ENCODE assay signal across 18 cellular contexts in genomic region chr4:37729649-37730004, GRCh38. TPM values are rescaled to one million over a fixed set of nuclear protein-coding genes. Genes with fewer than 3 reads are reported as not detected.
DNase-seq lines count a peak whose midpoint lies in the region; ATAC-seq, FAIRE-seq and TF ChIP-seq lines count a peak whose summit lies in the region.
"Had no signal": no experiment of that assay in that cellular context is flagged by ENCODE, and none has a peak within 500 bp of the region (broad histone marks: within the 10 kb centered on the region; RNA-seq: fewer than 3 reads in every experiment).

No MANE protein-coding gene starts in this region.

- H3K4me2 ChIP-seq in mammary epithelial cell (ENCODE audit: insufficient read depth, low read depth, low read length) (no peak overlapping the region), astrocyte (ENCODE audit: low read length) (no peak overlapping the region)

- H3K4me1 ChIP-seq in breast epithelium: no peaks in the 10 kb centered on the region
- peaks cover 13% of the 10 kb centered on the region for H3K4me1 ChIP-seq in mammary epithelial cell (ENCODE audit: insufficient read depth, low read length)
- no peaks in the 10 kb centered on the region for H3K4me1 ChIP-seq in astrocyte (ENCODE audit: insufficient read depth, low read length)
- H3K4me1 ChIP-seq in esophagus muscularis mucosa: no peaks in the 10 kb centered on the region

- FAIRE-seq in astrocyte (lab: Jason Lieb, UNC): no peak

- no TSS peak for BruUV-seq in mammary epithelial cell (replicated peaks; lab: Mats Ljungman, UMichigan)

- no peaks in the 10 kb centered on the region for H3K9me3 ChIP-seq in breast epithelium
- H3K9me3 ChIP-seq in mammary epithelial cell (replicated peaks; ENCODE audit: insufficient read depth, low read length): no peaks in the 10 kb centered on the region
- no peaks in the 10 kb centered on the region for H3K9me3 ChIP-seq in astrocyte (ENCODE audit: insufficient read depth, low read depth, low read length)
- H3K9me3 ChIP-seq in esophagus muscularis mucosa: no peaks in the 10 kb centered on the region

- H3K36me3 Mint-ChIP-seq in astrocyte (ENCODE audit: low read depth, unreplicated experiment) (no peaks in the 10 kb centered on the region), mesothelial cell of epicardium (no peaks in the 10 kb centered on the region), type B pancreatic cell (no peaks in the 10 kb centered on the region)

- TF ChIP-seq EP300 in esophagus muscularis mucosa (IDR thresholded peaks at IDR 0.05): no peak

- TF ChIP-seq POLR2A in breast epithelium (IDR thresholded peaks at IDR 0.05): no peak
- no peak for TF ChIP-seq POLR2A in esophagus muscularis mucosa (IDR thresholded peaks at IDR 0.05; ENCODE audit: low read depth)

- H4K20me1 ChIP-seq in mammary epithelial cell (ENCODE audit: insufficient read depth, low read length) (no peaks in the 10 kb centered on the region), astrocyte (ENCODE audit: insufficient read depth, low read length) (no peaks in the 10 kb centered on the region)

- H3K4me3 ChIP-seq in breast epithelium: no peak overlapping the region
- no peak overlapping the region for H3K4me3 ChIP-seq in mammary epithelial cell (replicated peaks in 1 of 3; ENCODE audit: insufficient read depth in 1 of 3, low read depth in 2 of 3, low read length in 3 of 3)
- no peak overlapping the region for H3K4me3 ChIP-seq in astrocyte (ENCODE audit: insufficient read depth, low read depth, low read length)
- H3K4me3 ChIP-seq in esophagus muscularis mucosa: no peak overlapping the region
- H3K4me3 ChIP-seq: GM23248 had no signal

- TF ChIP-seq CTCF in breast epithelium (IDR thresholded peaks at IDR 0.05) (no peak), mammary epithelial cell (conservative IDR thresholded peaks at IDR 0.05 in 1 of 2, IDR thresholded peaks at IDR 0.05 in 1 of 2; ENCODE audit: extremely low read depth in 1 of 2, insufficient read depth in 1 of 2, low read depth in 1 of 2, low read length in 2 of 2) (no peak), astrocyte (IDR thresholded peaks at IDR 0.05; ENCODE audit: insufficient read depth, low read depth, low read length) (no peak), mesothelial cell of epicardium (IDR thresholded peaks at IDR 0.05; ENCODE audit: unreplicated experiment) (no peak), type B pancreatic cell (conservative IDR thresholded peaks at IDR 0.05) (no peak), RWPE1 (conservative IDR thresholded peaks at IDR 0.05; ENCODE audit: low read depth) (no peak), esophagus muscularis mucosa (IDR thresholded peaks at IDR 0.05) (no peak)

- peak overlapping the region; percentile 68 to 84 for H3K27ac ChIP-seq in breast epithelium
- no peak overlapping the region for H3K27ac ChIP-seq in mammary epithelial cell (ENCODE audit: insufficient read depth, low read depth, low read length)
- no peak overlapping the region for H3K27ac ChIP-seq in astrocyte (ENCODE audit: low read depth, low read length)
- no peak overlapping the region for H3K27ac ChIP-seq in RWPE1
- H3K27ac ChIP-seq in esophagus muscularis mucosa (replicated peaks in 1 of 4): no peak overlapping the region
- H3K27ac ChIP-seq: 22Rv1, GM23248 had no signal

- POLR2A ChIA-PET in RWPE1 (lab: Yijun Ruan, JAX; ENCODE audit: low non-redundant PET): no interaction called here

- dilution Hi-C loops in mammary epithelial cell (cut with HindIII; ENCODE audit: low sequenced_read_pairs): no loop called here

- H3K27ac Mint-ChIP-seq in astrocyte (ENCODE audit: unreplicated experiment) (peak overlapping the region; percentile 82), mesothelial cell of epicardium (peak overlapping the region; percentile 13), type B pancreatic cell (peak overlapping the region; percentile 35)

- H3K4me1 Mint-ChIP-seq in astrocyte (ENCODE audit: low read depth, unreplicated experiment): peaks cover 14% of the 10 kb centered on the region
- H3K4me1 Mint-ChIP-seq in mesothelial cell of epicardium: peaks cover 12% of the 10 kb centered on the region
- H3K4me1 Mint-ChIP-seq in type B pancreatic cell (ENCODE audit: unreplicated experiment): peaks cover 14% of the 10 kb centered on the region

- H3K9me3 Mint-ChIP-seq in astrocyte (ENCODE audit: unreplicated experiment) (no peaks in the 10 kb centered on the region), mesothelial cell of epicardium (no peaks in the 10 kb centered on the region), type B pancreatic cell (peaks cover 3% of the 10 kb centered on the region)

- no peak overlapping the region for H3K4me3 Mint-ChIP-seq in astrocyte (ENCODE audit: unreplicated experiment)
- no peak overlapping the region for H3K4me3 Mint-ChIP-seq in mesothelial cell of epicardium
- peak overlapping the region; percentile 17 for H3K4me3 Mint-ChIP-seq in type B pancreatic cell

- H3K9ac ChIP-seq in mammary epithelial cell (ENCODE audit: insufficient read depth, low read length): no peak overlapping the region
- no peak overlapping the region for H3K9ac ChIP-seq in astrocyte (ENCODE audit: low read length)
- H3K9ac ChIP-seq: GM23248 had no signal

- CTCF ChIA-PET in mammary epithelial cell (lab: Charles Lee; ENCODE audit: low non-redundant PET): no interaction called here
- CTCF ChIA-PET in RWPE1 (lab: Yijun Ruan, JAX): no interaction called here

- 46% methylated on average over 2 of the region's 2 CpGs for WGBS in mammary epithelial cell (ENCODE audit: low coverage, missing lambda C conversion rate)
- WGBS in esophagus muscularis mucosa: 96% methylated on average over 2 of the region's 2 CpGs

- H3K36me3 ChIP-seq in breast epithelium (no peaks in the 10 kb centered on the region), mammary epithelial cell (ENCODE audit: insufficient read depth, low read length) (no peaks in the 10 kb centered on the region), astrocyte (ENCODE audit: insufficient read depth, low read length) (no peaks in the 10 kb centered on the region), esophagus muscularis mucosa (no peaks in the 10 kb centered on the region)

- in situ Hi-C loops in mammary epithelial cell (cut with MboI; ENCODE audit: low sequenced_read_pairs in 2 of 2): no loop called here

- no peaks in the 10 kb centered on the region for H3K79me2 ChIP-seq in mammary epithelial cell (ENCODE audit: insufficient read depth, low read length)
- no peaks in the 10 kb centered on the region for H3K79me2 ChIP-seq in astrocyte (ENCODE audit: insufficient read depth, low read length)

- H2AFZ ChIP-seq in mammary epithelial cell (ENCODE audit: low read depth, low read length) (no peak overlapping the region), astrocyte (ENCODE audit: low read depth, low read length) (no peak overlapping the region)
- H2AFZ ChIP-seq: GM23248 had no signal

- no peak for ATAC-seq in GM21423 (IDR thresholded peaks at IDR 0.05; ENCODE audit: unreplicated experiment)
- ATAC-seq: PC-3 had no signal

- DNase-seq in breast epithelium (ENCODE audit: low spot score in 2 of 2) (no peak), mammary epithelial cell (no peak), astrocyte (ENCODE audit: low read depth) (no peak), mesothelial cell of epicardium (ENCODE audit: low spot score in 2 of 2, unreplicated experiment in 2 of 2) (no peak), type B pancreatic cell (ENCODE audit: extremely low spot score, unreplicated experiment) (no peak), RWPE1 (ENCODE audit: low spot score) (no peak), esophagus muscularis mucosa (ENCODE audit: extremely low spot score) (no peak)
- DNase-seq: GDM1, GM23248, NCI-H1436 treated with DMSO at 0.1 percent for 48 hours, NCI-H2029, NCI-H345, NCI-H524 treated with DMSO at 0.1 percent for 48 hours, PC-3, RPMI8226, SIG-M5 had no signal

- H3K27me3 ChIP-seq in breast epithelium (no peaks in the 10 kb centered on the region), mammary epithelial cell (ENCODE audit: insufficient read depth, low read length) (no peaks in the 10 kb centered on the region), astrocyte (ENCODE audit: insufficient read depth, low read length) (no peaks in the 10 kb centered on the region), esophagus muscularis mucosa (no peaks in the 10 kb centered on the region)

- H3K27me3 Mint-ChIP-seq in astrocyte (ENCODE audit: low read depth, unreplicated experiment) (no peaks in the 10 kb centered on the region), mesothelial cell of epicardium (ENCODE audit: low read depth) (no peaks in the 10 kb centered on the region), type B pancreatic cell (no peaks in the 10 kb centered on the region)

- intact Hi-C loops in breast epithelium (cut with DNase I; ENCODE audit: low total_unique reads): no loop called here
- intact Hi-C loops in mammary epithelial cell (cut with micrococcal nuclease): no loop called here
- intact Hi-C loops in esophagus muscularis mucosa (cut with DNase I): no loop called here

RNA-seq across cellular contexts. Expression of gene RELL1, which starts 43.5 kb away (rescaled TPM):
- total RNA-seq in breast epithelium: 10 to 100 TPM; 68.5 to 88.8 (median 76.0) TPM
- 10 to 100 TPM; 35.7 to 93.2 TPM for total RNA-seq in mammary epithelial cell
- polyA plus RNA-seq in mammary epithelial cell: 12.8 TPM
- 29.2 TPM for polyA minus RNA-seq in mammary epithelial cell
- total RNA-seq in astrocyte: 23.1 and 26.9 TPM in 2 replicates
- 11.3 to 11.7 TPM (median 11.4 TPM) in 3 replicates for total RNA-seq in mesothelial cell of epicardium
- 31.6 and 45.8 TPM in 2 replicates for total RNA-seq in type B pancreatic cell (ENCODE audit: low replicate concordance)
- total RNA-seq in esophagus muscularis mucosa: 10 to 100 TPM; 44.4 to 83.3 (median 73.6) TPM

Comparison
In these comparisons a context has a peak if more than half of its experiments do, and no peak if none do; other contexts are left out.
1. H3K27ac ChIP-seq: peak in breast epithelium (2 of 2); none in mammary epithelial cell (single experiment), astrocyte (single experiment), RWPE1 (single experiment) and esophagus muscularis mucosa (0 of 4).
2. H3K27ac Mint-ChIP-seq: peak in every context shown above with its lines; median percentile 82 in astrocyte; 35 in type B pancreatic cell; 13 in mesothelial cell of epicardium.